Comparison of ENCODE assay signal across 8 cellular contexts in the genomic region with DNA sequence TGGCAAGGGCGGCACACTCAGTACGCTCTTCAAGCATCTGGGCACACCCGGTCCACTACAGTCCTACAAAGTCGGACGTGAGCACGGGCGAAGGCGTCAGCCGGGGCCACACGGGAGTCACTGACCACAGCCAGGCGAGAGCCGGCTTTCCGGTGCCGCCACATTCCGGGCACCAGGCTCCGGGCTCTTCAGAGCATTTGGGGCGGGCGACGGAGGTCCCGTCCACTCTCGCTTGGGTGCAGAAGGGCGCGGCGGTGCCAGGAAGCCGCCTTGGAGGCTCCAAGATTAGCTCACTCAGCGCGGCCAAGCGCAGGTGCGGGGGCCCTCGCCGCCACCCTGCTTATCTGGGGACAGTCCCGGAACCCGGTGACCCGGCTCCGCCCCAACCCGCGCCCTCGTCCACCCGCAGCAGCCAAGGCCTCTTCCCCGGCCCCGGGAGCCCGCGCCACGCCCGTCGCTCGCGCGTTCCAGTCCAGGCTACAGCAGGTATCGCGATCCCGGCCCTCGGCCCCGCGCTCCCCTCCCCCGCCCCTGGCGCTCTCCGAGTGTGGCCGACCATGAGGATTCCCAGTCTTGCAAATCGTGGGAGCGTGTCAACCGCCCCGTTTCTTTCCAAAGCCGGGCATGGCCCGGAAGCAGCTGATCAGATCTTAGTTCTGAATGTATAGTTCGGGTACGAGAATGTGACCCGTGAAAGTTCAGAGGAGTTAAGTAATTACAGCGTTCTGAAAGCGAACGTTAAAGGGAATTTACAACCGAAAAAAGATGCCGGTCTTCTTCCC. TPM values are rescaled to one million over a fixed set of nuclear protein-coding genes. Genes with fewer than 3 reads are reported as not detected.
DNase-seq lines count a peak whose midpoint lies in the region; ATAC-seq, FAIRE-seq and TF ChIP-seq lines count a peak whose summit lies in the region.

A gene (plus strand): TSS at position 127 of the 782 bp plus-strand sequence. CDS start 2,678 bp downstream, outside the sequence.

- DNase-seq in ELF-1 (ENCODE audit: low read depth, low spot score) (peak; percentile 82), HTR-8/SVneo (ENCODE audit: insufficient read length, low spot score) (peak; percentile 61), T-helper 9 cell (peak; percentile 27), kidney (peak; percentile 95), COR-L47 (lab: John Stamatoyannopoulos, UW) (no peak)
- peak in 1 of 2 donors; percentile 29 for DNase-seq in central memory CD8-positive, alpha-beta T cell (ENCODE audit: low spot score in 2 of 2)
- peak; percentile 17 to 36 for DNase-seq in stimulated activated CD4-positive, alpha-beta T cell treated with anti-CD3 and anti-CD28 coated beads, Interleukin-15, amount 100 ng/mL, for 1 hour (ENCODE audit: low read depth in 1 of 2, low spot score in 1 of 2)

- H3K36me3 ChIP-seq in kidney (ENCODE audit: control insufficient read depth in 1 of 2, insufficient read depth in 2 of 2, low read length in 2 of 2), result no peaks in the 10 kb centered on the region

- intact Hi-C loops in kidney (cut with DNase I), result no loop called here

- no peaks in the 10 kb centered on the region for H3K9me3 Mint-ChIP-seq in central memory CD8-positive, alpha-beta T cell

- peak within 1 kb of the TSS; percentile 93 for H3K4me3 Mint-ChIP-seq in central memory CD8-positive, alpha-beta T cell

- peaks cover 0 to 4% of the 10 kb centered on the region in 2 donors for H3K4me1 ChIP-seq in kidney (ENCODE audit: control insufficient read depth in 1 of 2, insufficient read depth in 1 of 2, low read depth in 1 of 2, low read length in 2 of 2)

- H3K27ac Mint-ChIP-seq in central memory CD8-positive, alpha-beta T cell (ENCODE audit: low read depth), result peak within 1 kb of the TSS; percentile 91

- peaks cover 16% of the 10 kb centered on the region for H3K4me1 Mint-ChIP-seq in central memory CD8-positive, alpha-beta T cell

- H3K27me3 Mint-ChIP-seq in central memory CD8-positive, alpha-beta T cell, result no peaks in the 10 kb centered on the region

- TF ChIP-seq CTCF in kidney (IDR thresholded peaks at IDR 0.05; ENCODE audit: borderline replicate concordance, extremely low read depth, insufficient read depth), result no peak

- ATAC-seq in GM21423 (IDR thresholded peaks at IDR 0.05; ENCODE audit: unreplicated experiment), result peak; percentile 66
- peak; percentile 61 for ATAC-seq in central memory CD8-positive, alpha-beta T cell (replicated peaks; ENCODE audit: extremely low read depth, poor library complexity, severe bottlenecking)

- FAIRE-seq in HTR-8/SVneo (lab: Jason Lieb, UNC) (peak; percentile 67), kidney (lab: Jason Lieb, UNC) (no peak)

- no peaks in the 10 kb centered on the region for H3K9me3 ChIP-seq in kidney (ENCODE audit: control insufficient read depth in 1 of 2, low read length in 2 of 2)

- H3K9ac ChIP-seq in kidney (ENCODE audit: low read length in 2 of 2), result peak within 1 kb of the TSS; percentile 80 to 83

- peak within 1 kb of the TSS; percentile 79 to 88 for H3K27ac ChIP-seq in kidney (ENCODE audit: low read depth in 2 of 2, low read length in 2 of 2)

- peak within 1 kb of the TSS; percentile 81 to 93 for H3K4me3 ChIP-seq in kidney (ENCODE audit: low read length in 2 of 2)

- peaks cover 3% of the 10 kb centered on the region for H3K36me3 Mint-ChIP-seq in central memory CD8-positive, alpha-beta T cell (ENCODE audit: insufficient read depth)

RNA-seq across cellular contexts. Expression of the gene that starts here (rescaled TPM):
- total RNA-seq in kidney, result 15.0 TPM
- polyA plus RNA-seq in kidney (ENCODE audit: insufficient read depth, low read depth, low replicate concordance), result 5.2 TPM
